1 cellular context compared by ENCODE assay signal in the genomic region with DNA sequence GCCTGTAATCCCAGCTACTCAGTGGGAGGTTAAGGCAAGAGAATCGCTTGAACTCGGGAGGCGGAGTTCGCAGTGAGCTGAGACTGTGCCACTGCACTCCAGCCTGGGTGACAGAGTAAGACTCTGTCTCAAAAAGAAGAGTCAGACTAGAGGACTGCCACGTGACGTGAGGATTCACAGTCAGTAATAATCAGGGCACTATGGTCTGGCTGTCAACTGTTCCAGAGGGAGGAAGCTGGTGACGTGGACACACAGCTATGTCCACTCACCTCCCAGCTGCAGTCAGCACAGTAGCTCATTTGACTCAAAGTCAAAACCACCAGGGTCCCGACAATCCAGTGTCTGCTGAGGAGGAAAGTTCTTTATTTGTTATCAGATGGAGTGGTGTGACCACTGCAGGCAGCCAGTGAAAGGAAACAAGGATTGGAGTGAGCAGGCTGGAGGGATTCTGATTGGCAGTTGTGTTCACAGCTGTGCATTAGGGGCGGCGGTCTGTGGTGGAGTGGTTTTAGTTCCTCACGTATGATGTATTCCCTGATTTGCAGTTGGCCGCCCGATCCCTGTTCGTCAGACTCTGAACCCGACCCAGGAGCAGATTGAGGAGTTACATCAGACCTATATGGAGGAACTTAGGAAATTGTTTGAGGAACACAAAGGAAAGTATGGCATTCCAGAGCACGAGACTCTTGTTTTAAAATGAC.
TF ChIP-seq lines count a peak whose summit lies in the region.

No MANE protein-coding gene starts in this region.

TF ChIP-seq in K562, 482 proteins besides CTCF, POLR2A, EP300 and RAD21 (continued from another document and continues in another):
- TF ChIP-seq, protein P1, sequence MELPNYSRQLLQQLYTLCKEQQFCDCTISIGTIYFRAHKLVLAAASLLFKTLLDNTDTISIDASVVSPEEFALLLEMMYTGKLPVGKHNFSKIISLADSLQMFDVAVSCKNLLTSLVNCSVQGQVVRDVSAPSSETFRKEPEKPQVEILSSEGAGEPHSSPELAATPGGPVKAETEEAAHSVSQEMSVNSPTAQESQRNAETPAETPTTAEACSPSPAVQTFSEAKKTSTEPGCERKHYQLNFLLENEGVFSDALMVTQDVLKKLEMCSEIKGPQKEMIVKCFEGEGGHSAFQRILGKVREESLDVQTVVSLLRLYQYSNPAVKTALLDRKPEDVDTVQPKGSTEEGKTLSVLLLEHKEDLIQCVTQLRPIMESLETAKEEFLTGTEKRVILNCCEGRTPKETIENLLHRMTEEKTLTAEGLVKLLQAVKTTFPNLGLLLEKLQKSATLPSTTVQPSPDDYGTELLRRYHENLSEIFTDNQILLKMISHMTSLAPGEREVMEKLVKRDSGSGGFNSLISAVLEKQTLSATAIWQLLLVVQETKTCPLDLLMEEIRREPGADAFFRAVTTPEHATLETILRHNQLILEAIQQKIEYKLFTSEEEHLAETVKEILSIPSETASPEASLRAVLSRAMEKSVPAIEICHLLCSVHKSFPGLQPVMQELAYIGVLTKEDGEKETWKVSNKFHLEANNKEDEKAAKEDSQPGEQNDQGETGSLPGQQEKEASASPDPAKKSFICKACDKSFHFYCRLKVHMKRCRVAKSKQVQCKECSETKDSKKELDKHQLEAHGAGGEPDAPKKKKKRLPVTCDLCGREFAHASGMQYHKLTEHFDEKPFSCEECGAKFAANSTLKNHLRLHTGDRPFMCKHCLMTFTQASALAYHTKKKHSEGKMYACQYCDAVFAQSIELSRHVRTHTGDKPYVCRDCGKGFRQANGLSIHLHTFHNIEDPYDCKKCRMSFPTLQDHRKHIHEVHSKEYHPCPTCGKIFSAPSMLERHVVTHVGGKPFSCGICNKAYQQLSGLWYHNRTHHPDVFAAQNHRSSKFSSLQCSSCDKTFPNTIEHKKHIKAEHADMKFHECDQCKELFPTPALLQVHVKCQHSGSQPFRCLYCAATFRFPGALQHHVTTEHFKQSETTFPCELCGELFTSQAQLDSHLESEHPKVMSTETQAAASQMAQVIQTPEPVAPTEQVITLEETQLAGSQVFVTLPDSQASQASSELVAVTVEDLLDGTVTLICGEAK (IDR thresholded peaks at IDR 0.05) = 0 out of 2 replicates have a peak, but pooled peaks have one; percentile 12
- TF ChIP-seq, protein P1 (CRISPR knock-in tag; IDR thresholded peaks at IDR 0.05) = no peak
- TF ChIP-seq ZNF830 (CRISPR knock-in tag; IDR thresholded peaks at IDR 0.05) (no peak), ZBED1 (IDR thresholded peaks at IDR 0.05) (no peak), CBX2 (IDR thresholded peaks at IDR 0.05; ENCODE audit: insufficient read depth, low read length, poor library complexity, severe bottlenecking) (no peak), CBFA2T2 (conservative IDR thresholded peaks at IDR 0.05) (peak; percentile 36), LARP7 (IDR thresholded peaks at IDR 0.05) (no peak), ZNF785 (CRISPR knock-in tag; IDR thresholded peaks at IDR 0.05) (no peak), NR4A1 (CRISPR knock-in tag; IDR thresholded peaks at IDR 0.05) (no peak), NR4A1 (tag; IDR thresholded peaks at IDR 0.05) (no peak), TAF7 (tag; IDR thresholded peaks at IDR 0.05) (no peak), POLR3G (IDR thresholded peaks at IDR 0.05; ENCODE audit: extremely low read depth, insufficient read length, insufficient replicate concordance) (no peak), ELF2 (CRISPR knock-in tag; IDR thresholded peaks at IDR 0.05) (no peak), MBD2 (IDR thresholded peaks at IDR 0.05; ENCODE audit: borderline replicate concordance, low read depth) (0 out of 2 replicates have a peak, but pooled peaks have one; percentile 50), XRCC5 (IDR thresholded peaks at IDR 0.05; ENCODE audit: low read depth, low read length) (no peak), RAD51 (IDR thresholded peaks at IDR 0.05; ENCODE audit: borderline replicate concordance, low read depth) (peak; percentile 85), NONO (IDR thresholded peaks at IDR 0.05; ENCODE audit: low read depth in 2 of 2, low read length in 1 of 2) (no peak), BRCA1 (IDR thresholded peaks at IDR 0.05) (no peak), BRCA1 (CRISPR knock-in tag; IDR thresholded peaks at IDR 0.05) (no peak), GATA2 (CRISPR knock-in tag; IDR thresholded peaks at IDR 0.05) (peak; percentile 45; the same call in 1 of the 2 replicates), ZNF507 (tag; conservative IDR thresholded peaks at IDR 0.05) (no peak), CEBPB (tag; IDR thresholded peaks at IDR 0.05) (no peak), NFYB (IDR thresholded peaks at IDR 0.05; ENCODE audit: extremely low read depth, insufficient read length) (peak; percentile 57), ZNF707 (CRISPR knock-in tag; conservative IDR thresholded peaks at IDR 0.05) (no peak), ZNF133 (CRISPR knock-in tag; IDR thresholded peaks at IDR 0.05) (no peak), ZZZ3 (IDR thresholded peaks at IDR 0.05) (no peak), CCAR2 (IDR thresholded peaks at IDR 0.05; ENCODE audit: low read depth, low read length) (no peak), ZNF311 (CRISPR knock-in tag; IDR thresholded peaks at IDR 0.05) (no peak), HDAC8 (tag; IDR thresholded peaks at IDR 0.05) (no peak), MAFG (tag; conservative IDR thresholded peaks at IDR 0.05) (no peak), ETV1 (tag; conservative IDR thresholded peaks at IDR 0.05; ENCODE audit: low read depth) (0 out of 2 replicates have a peak, but pooled peaks have one; percentile 12), TSC22D4 (tag; IDR thresholded peaks at IDR 0.05) (no peak), EZH2 (IDR thresholded peaks at IDR 0.05; ENCODE audit: borderline replicate concordance, low read depth, low read length) (no peak), KDM1A (IDR thresholded peaks at IDR 0.05) (peak in 1 of 2 experiments; percentile 41; a peak in 1 of 4 replicates), HMGN3 (IDR thresholded peaks at IDR 0.05; ENCODE audit: borderline replicate concordance, extremely low read depth, insufficient read length, low read depth, low read length) (no peak), STAG1 (CRISPR knock-in tag; IDR thresholded peaks at IDR 0.05; ENCODE audit: borderline replicate concordance) (no peak), ZEB2 (IDR thresholded peaks at IDR 0.05) (no peak), SP1 (CRISPR knock-in tag; IDR thresholded peaks at IDR 0.05) (no peak; the same call in 1 of the 2 replicates)
- TF ChIP-seq, protein P2, sequence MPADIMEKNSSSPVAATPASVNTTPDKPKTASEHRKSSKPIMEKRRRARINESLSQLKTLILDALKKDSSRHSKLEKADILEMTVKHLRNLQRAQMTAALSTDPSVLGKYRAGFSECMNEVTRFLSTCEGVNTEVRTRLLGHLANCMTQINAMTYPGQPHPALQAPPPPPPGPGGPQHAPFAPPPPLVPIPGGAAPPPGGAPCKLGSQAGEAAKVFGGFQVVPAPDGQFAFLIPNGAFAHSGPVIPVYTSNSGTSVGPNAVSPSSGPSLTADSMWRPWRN (IDR thresholded peaks at IDR 0.05; ENCODE audit: low read depth) = no peak
- TF ChIP-seq, protein P3, sequence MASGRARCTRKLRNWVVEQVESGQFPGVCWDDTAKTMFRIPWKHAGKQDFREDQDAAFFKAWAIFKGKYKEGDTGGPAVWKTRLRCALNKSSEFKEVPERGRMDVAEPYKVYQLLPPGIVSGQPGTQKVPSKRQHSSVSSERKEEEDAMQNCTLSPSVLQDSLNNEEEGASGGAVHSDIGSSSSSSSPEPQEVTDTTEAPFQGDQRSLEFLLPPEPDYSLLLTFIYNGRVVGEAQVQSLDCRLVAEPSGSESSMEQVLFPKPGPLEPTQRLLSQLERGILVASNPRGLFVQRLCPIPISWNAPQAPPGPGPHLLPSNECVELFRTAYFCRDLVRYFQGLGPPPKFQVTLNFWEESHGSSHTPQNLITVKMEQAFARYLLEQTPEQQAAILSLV (tag; IDR thresholded peaks at IDR 0.05) = no peak
- TF ChIP-seq, protein P4, sequence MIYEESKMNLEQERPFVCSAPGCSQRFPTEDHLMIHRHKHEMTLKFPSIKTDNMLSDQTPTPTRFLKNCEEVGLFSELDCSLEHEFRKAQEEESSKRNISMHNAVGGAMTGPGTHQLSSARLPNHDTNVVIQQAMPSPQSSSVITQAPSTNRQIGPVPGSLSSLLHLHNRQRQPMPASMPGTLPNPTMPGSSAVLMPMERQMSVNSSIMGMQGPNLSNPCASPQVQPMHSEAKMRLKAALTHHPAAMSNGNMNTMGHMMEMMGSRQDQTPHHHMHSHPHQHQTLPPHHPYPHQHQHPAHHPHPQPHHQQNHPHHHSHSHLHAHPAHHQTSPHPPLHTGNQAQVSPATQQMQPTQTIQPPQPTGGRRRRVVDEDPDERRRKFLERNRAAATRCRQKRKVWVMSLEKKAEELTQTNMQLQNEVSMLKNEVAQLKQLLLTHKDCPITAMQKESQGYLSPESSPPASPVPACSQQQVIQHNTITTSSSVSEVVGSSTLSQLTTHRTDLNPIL (CRISPR knock-in tag; IDR thresholded peaks at IDR 0.05) = no peak
- TF ChIP-seq, protein P5, sequence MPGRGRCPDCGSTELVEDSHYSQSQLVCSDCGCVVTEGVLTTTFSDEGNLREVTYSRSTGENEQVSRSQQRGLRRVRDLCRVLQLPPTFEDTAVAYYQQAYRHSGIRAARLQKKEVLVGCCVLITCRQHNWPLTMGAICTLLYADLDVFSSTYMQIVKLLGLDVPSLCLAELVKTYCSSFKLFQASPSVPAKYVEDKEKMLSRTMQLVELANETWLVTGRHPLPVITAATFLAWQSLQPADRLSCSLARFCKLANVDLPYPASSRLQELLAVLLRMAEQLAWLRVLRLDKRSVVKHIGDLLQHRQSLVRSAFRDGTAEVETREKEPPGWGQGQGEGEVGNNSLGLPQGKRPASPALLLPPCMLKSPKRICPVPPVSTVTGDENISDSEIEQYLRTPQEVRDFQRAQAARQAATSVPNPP (IDR thresholded peaks at IDR 0.05; ENCODE audit: borderline replicate concordance, insufficient read depth, insufficient read length) = no peak
- TF ChIP-seq, protein P6, sequence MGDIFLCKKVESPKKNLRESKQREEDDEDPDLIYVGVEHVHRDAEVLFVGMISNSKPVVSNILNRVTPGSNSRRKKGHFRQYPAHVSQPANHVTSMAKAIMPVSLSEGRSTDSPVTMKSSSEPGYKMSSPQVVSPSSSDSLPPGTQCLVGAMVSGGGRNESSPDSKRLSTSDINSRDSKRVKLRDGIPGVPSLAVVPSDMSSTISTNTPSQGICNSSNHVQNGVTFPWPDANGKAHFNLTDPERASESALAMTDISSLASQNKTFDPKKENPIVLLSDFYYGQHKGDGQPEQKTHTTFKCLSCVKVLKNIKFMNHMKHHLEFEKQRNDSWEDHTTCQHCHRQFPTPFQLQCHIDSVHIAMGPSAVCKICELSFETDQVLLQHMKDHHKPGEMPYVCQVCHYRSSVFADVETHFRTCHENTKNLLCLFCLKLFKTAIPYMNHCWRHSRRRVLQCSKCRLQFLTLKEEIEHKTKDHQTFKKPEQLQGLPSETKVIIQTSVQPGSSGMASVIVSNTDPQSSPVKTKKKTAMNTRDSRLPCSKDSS (IDR thresholded peaks at IDR 0.05; ENCODE audit: low read depth, partially characterized antibody) = no peak
- TF ChIP-seq, protein P7, sequence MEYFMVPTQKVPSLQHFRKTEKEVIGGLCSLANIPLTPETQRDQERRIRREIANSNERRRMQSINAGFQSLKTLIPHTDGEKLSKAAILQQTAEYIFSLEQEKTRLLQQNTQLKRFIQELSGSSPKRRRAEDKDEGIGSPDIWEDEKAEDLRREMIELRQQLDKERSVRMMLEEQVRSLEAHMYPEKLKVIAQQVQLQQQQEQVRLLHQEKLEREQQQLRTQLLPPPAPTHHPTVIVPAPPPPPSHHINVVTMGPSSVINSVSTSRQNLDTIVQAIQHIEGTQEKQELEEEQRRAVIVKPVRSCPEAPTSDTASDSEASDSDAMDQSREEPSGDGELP (CRISPR knock-in tag; IDR thresholded peaks at IDR 0.05; ENCODE audit: borderline replicate concordance) = peak; percentile 98
- TF ChIP-seq, protein P8, sequence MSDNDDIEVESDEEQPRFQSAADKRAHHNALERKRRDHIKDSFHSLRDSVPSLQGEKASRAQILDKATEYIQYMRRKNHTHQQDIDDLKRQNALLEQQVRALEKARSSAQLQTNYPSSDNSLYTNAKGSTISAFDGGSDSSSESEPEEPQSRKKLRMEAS (CRISPR knock-in tag; IDR thresholded peaks at IDR 0.05) = peak; percentile 40; the same call in 1 of the 2 replicates
- TF ChIP-seq, protein P9, sequence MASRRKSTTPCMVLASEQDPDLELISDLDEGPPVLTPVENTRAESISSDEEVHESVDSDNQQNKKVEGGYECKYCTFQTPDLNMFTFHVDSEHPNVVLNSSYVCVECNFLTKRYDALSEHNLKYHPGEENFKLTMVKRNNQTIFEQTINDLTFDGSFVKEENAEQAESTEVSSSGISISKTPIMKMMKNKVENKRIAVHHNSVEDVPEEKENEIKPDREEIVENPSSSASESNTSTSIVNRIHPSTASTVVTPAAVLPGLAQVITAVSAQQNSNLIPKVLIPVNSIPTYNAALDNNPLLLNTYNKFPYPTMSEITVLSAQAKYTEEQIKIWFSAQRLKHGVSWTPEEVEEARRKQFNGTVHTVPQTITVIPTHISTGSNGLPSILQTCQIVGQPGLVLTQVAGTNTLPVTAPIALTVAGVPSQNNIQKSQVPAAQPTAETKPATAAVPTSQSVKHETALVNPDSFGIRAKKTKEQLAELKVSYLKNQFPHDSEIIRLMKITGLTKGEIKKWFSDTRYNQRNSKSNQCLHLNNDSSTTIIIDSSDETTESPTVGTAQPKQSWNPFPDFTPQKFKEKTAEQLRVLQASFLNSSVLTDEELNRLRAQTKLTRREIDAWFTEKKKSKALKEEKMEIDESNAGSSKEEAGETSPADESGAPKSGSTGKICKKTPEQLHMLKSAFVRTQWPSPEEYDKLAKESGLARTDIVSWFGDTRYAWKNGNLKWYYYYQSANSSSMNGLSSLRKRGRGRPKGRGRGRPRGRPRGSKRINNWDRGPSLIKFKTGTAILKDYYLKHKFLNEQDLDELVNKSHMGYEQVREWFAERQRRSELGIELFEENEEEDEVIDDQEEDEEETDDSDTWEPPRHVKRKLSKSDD (conservative IDR thresholded peaks at IDR 0.05; ENCODE audit: low read length) = no peak
